In the genomic region with DNA sequence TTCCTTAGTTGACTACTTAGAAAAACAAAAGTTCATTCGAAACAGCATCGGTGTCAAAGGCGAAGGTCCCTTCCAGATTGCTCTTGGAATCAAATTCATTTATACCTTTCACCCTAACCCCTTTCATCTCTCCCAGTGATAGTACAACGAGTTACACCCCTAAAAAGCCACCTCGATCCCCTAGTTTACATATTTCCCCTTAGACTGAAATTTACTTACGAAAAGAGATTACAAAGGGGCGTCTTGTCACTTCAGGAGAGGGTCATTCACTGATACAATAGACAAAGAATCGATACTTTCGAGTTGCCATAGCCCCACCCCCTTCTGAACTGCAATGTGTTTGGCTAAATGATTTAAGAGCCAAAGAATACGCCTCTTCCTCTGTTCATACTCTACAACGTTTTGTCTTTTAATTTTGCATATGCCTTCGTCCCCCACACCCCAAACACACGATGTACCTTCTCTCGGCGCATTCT, we compare ENCODE assay signal across 8 cellular contexts.
DNase-seq lines count a peak whose midpoint lies in the region; ATAC-seq and TF ChIP-seq lines count a peak whose summit lies in the region.

No MANE protein-coding gene starts in this region.

- POLR2A ChIA-PET in CD8-positive, alpha-beta T cell (lab: Charles Lee): no interaction called here
- POLR2A ChIA-PET in activated CD8-positive, alpha-beta T cell treated with anti-CD3 and anti-CD28 coated beads, Interleukin-2, amount 10 ng/mL, durations not matched to agents 7 days and 5 days (lab: Charles Lee): no interaction called here

- H3K4me1 ChIP-seq in CD8-positive, alpha-beta T cell (ENCODE audit: insufficient read depth, low read length): peaks cover 17% of the 10 kb centered on the region

- peaks cover 21% of the 10 kb centered on the region for H3K27me3 ChIP-seq in CD8-positive, alpha-beta T cell (ENCODE audit: insufficient read depth, low read length)

- H3K9me3 ChIP-seq in CD8-positive, alpha-beta T cell (ENCODE audit: low read length): no peaks in the 10 kb centered on the region

- intact Hi-C loops in CD8-positive, alpha-beta T cell (cut with DNase I, micrococcal nuclease): no loop called here

- peaks cover 36% of the 10 kb centered on the region for H3K27me3 Mint-ChIP-seq in CD8-positive, alpha-beta T cell (ENCODE audit: low read depth)
- H3K27me3 Mint-ChIP-seq in HFFc6 (ENCODE audit: insufficient read depth): no peaks in the 10 kb centered on the region
- H3K27me3 Mint-ChIP-seq in activated CD8-positive, alpha-beta T cell treated with anti-CD3 and anti-CD28 coated beads, Interleukin-2, amount 10 ng/mL, durations not matched to agents 7 days and 5 days (ENCODE audit: low read depth): peaks cover 20% of the 10 kb centered on the region

- peak overlapping the region; percentile 91 for H3K4me3 Mint-ChIP-seq in CD8-positive, alpha-beta T cell
- peak overlapping the region; percentile 98 for H3K4me3 Mint-ChIP-seq in HFFc6
- H3K4me3 Mint-ChIP-seq in activated CD8-positive, alpha-beta T cell treated with anti-CD3 and anti-CD28 coated beads, Interleukin-2, amount 10 ng/mL, durations not matched to agents 7 days and 5 days: peak overlapping the region; percentile 87

- H3K4me3 ChIP-seq in CD8-positive, alpha-beta T cell (ENCODE audit: low read depth, low read length): peak overlapping the region; percentile 43

- no peak for DNase-seq in CD8-positive, alpha-beta T cell
- DNase-seq in HFFc6 (no peak), left kidney (ENCODE audit: low read depth, low spot score) (peak; percentile 41), hepatic stellate cell (ENCODE audit: low spot score) (no peak)
- DNase-seq in activated CD8-positive, alpha-beta T cell treated with anti-CD3 and anti-CD28 coated beads, Interleukin-2, amount 10 ng/mL, durations not matched to agents 7 days and 5 days: peak; percentile 33
- no peak for DNase-seq in stimulated activated CD4-positive, alpha-beta T cell treated with anti-CD3 and anti-CD28 coated beads, Interleukin-12 subunit alpha, Interleukin-12 subunit beta, amount 100 ng/mL, for 4 hours

- H3K4me1 Mint-ChIP-seq in CD8-positive, alpha-beta T cell (ENCODE audit: low read depth): peaks cover 27% of the 10 kb centered on the region
- peaks cover 38% of the 10 kb centered on the region for H3K4me1 Mint-ChIP-seq in HFFc6 (ENCODE audit: low read depth)
- H3K4me1 Mint-ChIP-seq in activated CD8-positive, alpha-beta T cell treated with anti-CD3 and anti-CD28 coated beads, Interleukin-2, amount 10 ng/mL, durations not matched to agents 7 days and 5 days (ENCODE audit: low read depth): peaks cover 27% of the 10 kb centered on the region

- H3K27ac Mint-ChIP-seq in CD8-positive, alpha-beta T cell: peak overlapping the region; percentile 93
- H3K27ac Mint-ChIP-seq in HFFc6: peak overlapping the region; percentile 94
- peak overlapping the region; percentile 92 for H3K27ac Mint-ChIP-seq in activated CD8-positive, alpha-beta T cell treated with anti-CD3 and anti-CD28 coated beads, Interleukin-2, amount 10 ng/mL, durations not matched to agents 7 days and 5 days

- no peaks in the 10 kb centered on the region for H3K9me3 Mint-ChIP-seq in CD8-positive, alpha-beta T cell
- H3K9me3 Mint-ChIP-seq in HFFc6: no peaks in the 10 kb centered on the region
- no peaks in the 10 kb centered on the region for H3K9me3 Mint-ChIP-seq in activated CD8-positive, alpha-beta T cell treated with anti-CD3 and anti-CD28 coated beads, Interleukin-2, amount 10 ng/mL, durations not matched to agents 7 days and 5 days (ENCODE audit: insufficient read depth)

- H3K36me3 ChIP-seq in CD8-positive, alpha-beta T cell (ENCODE audit: insufficient read depth, low read length): no peaks in the 10 kb centered on the region

- no peak overlapping the region for H3K27ac ChIP-seq in CD8-positive, alpha-beta T cell (ENCODE audit: low read depth, low read length)

- H3K36me3 Mint-ChIP-seq in CD8-positive, alpha-beta T cell: peaks cover 3% of the 10 kb centered on the region
- peaks cover 19% of the 10 kb centered on the region; the same call in 1 of the 2 replicates for H3K36me3 Mint-ChIP-seq in HFFc6 (ENCODE audit: low read depth)
- peaks cover 9% of the 10 kb centered on the region for H3K36me3 Mint-ChIP-seq in activated CD8-positive, alpha-beta T cell treated with anti-CD3 and anti-CD28 coated beads, Interleukin-2, amount 10 ng/mL, durations not matched to agents 7 days and 5 days (ENCODE audit: low read depth)

- CTCF ChIA-PET in CD8-positive, alpha-beta T cell (lab: Charles Lee): no interaction called here
- CTCF ChIA-PET in activated CD8-positive, alpha-beta T cell treated with anti-CD3 and anti-CD28 coated beads, Interleukin-2, amount 10 ng/mL, durations not matched to agents 7 days and 5 days (lab: Charles Lee): no interaction called here

- peak; percentile 28 for ATAC-seq in CD8-positive, alpha-beta T cell
- ATAC-seq in activated CD8-positive, alpha-beta T cell treated with anti-CD3 and anti-CD28 coated beads, Interleukin-2, amount 10 ng/mL, durations not matched to agents 7 days and 5 days: peak; percentile 17
- ATAC-seq in GM18873 (IDR thresholded peaks at IDR 0.05; ENCODE audit: low FRiP score, unreplicated experiment) (no peak), GM21723 (IDR thresholded peaks at IDR 0.05; ENCODE audit: unreplicated experiment) (no peak)

- no peak for TF ChIP-seq CTCF in CD8-positive, alpha-beta T cell (IDR thresholded peaks at IDR 0.05)
- no peak for TF ChIP-seq CTCF in HFFc6 (IDR thresholded peaks at IDR 0.05)

Comparison
In these comparisons a context has a peak if more than half of its experiments do, and no peak if none do; other contexts are left out.
1. ATAC-seq: peak in CD8-positive, alpha-beta T cell (single experiment) and activated CD8-positive, alpha-beta T cell treated with anti-CD3 and anti-CD28 coated beads, Interleukin-2, amount 10 ng/mL, durations not matched to agents 7 days and 5 days (single experiment); none in GM18873 (single experiment) and GM21723 (single experiment).
2. DNase-seq: peak in activated CD8-positive, alpha-beta T cell treated with anti-CD3 and anti-CD28 coated beads, Interleukin-2, amount 10 ng/mL, durations not matched to agents 7 days and 5 days (single experiment) and left kidney (single experiment); none in CD8-positive, alpha-beta T cell (0 of 7), HFFc6 (single experiment), stimulated activated CD4-positive, alpha-beta T cell treated with anti-CD3 and anti-CD28 coated beads, Interleukin-12 subunit alpha, Interleukin-12 subunit beta, amount 100 ng/mL, for 4 hours (single experiment) and hepatic stellate cell (single experiment).
3. Peak in every context shown above with its lines, with median percentiles within 50 percentile points of each other: H3K27ac Mint-ChIP-seq and H3K4me3 Mint-ChIP-seq.